Comparison of ENCODE assay signal across 22 cellular contexts in genomic region chr1:169968174-169968573, GRCh38.
DNase-seq lines count a peak whose midpoint lies in the region; ATAC-seq, FAIRE-seq and TF ChIP-seq lines count a peak whose summit lies in the region.
"Had no signal": no experiment of that assay in that cellular context is flagged by ENCODE, and none has a peak within 500 bp of the region (broad histone marks: within the 10 kb centered on the region; RNA-seq: fewer than 3 reads in every experiment).

No MANE protein-coding gene starts in this region.

- H3K9me1 ChIP-seq in keratinocyte (ENCODE audit: control insufficient read depth, extremely low read depth, insufficient read depth, low read length): no peaks in the 10 kb centered on the region

- no peak overlapping the region for H2AFZ ChIP-seq in SK-N-SH (ENCODE audit: low read depth)
- H2AFZ ChIP-seq in keratinocyte (ENCODE audit: control insufficient read depth, low read length): no peak overlapping the region
- H2AFZ ChIP-seq: GM23338 had no signal

- TF ChIP-seq CTCF in SK-N-SH (IDR thresholded peaks at IDR 0.05) (no peak), keratinocyte (optimal IDR thresholded peaks at IDR 0.05 in 1 of 3, IDR thresholded peaks at IDR 0.05 in 1 of 3, conservative IDR thresholded peaks at IDR 0.05 in 1 of 3; ENCODE audit: extremely low read depth in 1 of 3, insufficient read depth in 2 of 3, low read length in 3 of 3) (no peak), mesothelial cell of epicardium (IDR thresholded peaks at IDR 0.05; ENCODE audit: unreplicated experiment) (no peak), Peyer's patch (IDR thresholded peaks at IDR 0.05) (no peak)

- peak overlapping the region; percentile 68 for H3K27ac Mint-ChIP-seq in mesothelial cell of epicardium
- H3K27ac Mint-ChIP-seq: B cell; CD4-positive, CD25-positive, alpha-beta regulatory T cell; CD8-positive, alpha-beta T cell; H9 had no signal

- FAIRE-seq in keratinocyte (lab: Jason Lieb, UNC): peak; percentile 13
- FAIRE-seq: GM12891, GM19239 had no signal

- TF ChIP-seq EP300 in SK-N-SH (IDR thresholded peaks at IDR 0.05; ENCODE audit: borderline replicate concordance in 1 of 2, low read depth in 1 of 2, low read length in 1 of 2): peak in 1 of 2 experiments; percentile 86; a peak in 2 of 4 replicates

- no peak overlapping the region for H3K9ac ChIP-seq in SK-N-SH
- no peak overlapping the region for H3K9ac ChIP-seq in keratinocyte (ENCODE audit: control insufficient read depth, extremely low read depth, insufficient read depth, low read length)
- H3K9ac ChIP-seq: BLaER1 had no signal

- no peaks in the 10 kb centered on the region for H3K9me3 ChIP-seq in SK-N-SH
- no peaks in the 10 kb centered on the region for H3K9me3 ChIP-seq in keratinocyte (ENCODE audit: control insufficient read depth, low read depth, low read length)
- H3K9me3 ChIP-seq in Peyer's patch: no peaks in the 10 kb centered on the region
- H3K9me3 ChIP-seq: BLaER1, Caco-2 had no signal

- CTCF ChIA-PET in SK-N-SH (lab: Yijun Ruan, JAX): interaction anchor here (0.8 to 1.7 kb wide), 4 partner anchors 10 to 39 kb away, joined by 3 to 4 read pairs (median 4); no protein-coding TSS in a partner anchor

- H3K27me3 ChIP-seq in SK-N-SH (ENCODE audit: insufficient read depth) (no peaks in the 10 kb centered on the region), keratinocyte (ENCODE audit: control insufficient read depth, extremely low read depth, insufficient read depth, low read length) (no peaks in the 10 kb centered on the region), Peyer's patch (no peaks in the 10 kb centered on the region)
- H3K27me3 ChIP-seq: BLaER1 had no signal

- peaks cover 2 to 4% of the 10 kb centered on the region in 2 experiments for H3K36me3 ChIP-seq in SK-N-SH (replicated peaks in 1 of 2; ENCODE audit: control insufficient read depth in 1 of 2, insufficient read depth in 2 of 2, low read length in 1 of 2)
- H3K36me3 ChIP-seq in keratinocyte (ENCODE audit: control insufficient read depth in 2 of 2, extremely low read depth in 1 of 2, insufficient read depth in 2 of 2, low read length in 2 of 2): no peaks in the 10 kb centered on the region
- H3K36me3 ChIP-seq in Peyer's patch: no peaks in the 10 kb centered on the region
- H3K36me3 ChIP-seq: BLaER1 had no signal

- TF ChIP-seq POLR2A in Peyer's patch (IDR thresholded peaks at IDR 0.05): no peak

- no peaks in the 10 kb centered on the region; a peak in 1 of 4 replicates for H3K4me1 ChIP-seq in SK-N-SH (ENCODE audit: control insufficient read depth in 1 of 2, insufficient read depth in 2 of 2, low read depth in 1 of 2, low read length in 1 of 2)
- H3K4me1 ChIP-seq in keratinocyte (ENCODE audit: control insufficient read depth, extremely low read depth, insufficient read depth, low read length): no peaks in the 10 kb centered on the region
- H3K4me1 ChIP-seq in Peyer's patch: no peaks in the 10 kb centered on the region
- H3K4me1 ChIP-seq: BLaER1, Caco-2 had no signal

- H3K79me2 ChIP-seq in SK-N-SH (ENCODE audit: insufficient read depth) (no peaks in the 10 kb centered on the region), keratinocyte (ENCODE audit: control insufficient read depth, insufficient read depth, low read length) (no peaks in the 10 kb centered on the region)

- H3K4me3 Mint-ChIP-seq in mesothelial cell of epicardium: no peak overlapping the region
- H3K4me3 Mint-ChIP-seq: B cell; CD4-positive, CD25-positive, alpha-beta regulatory T cell; CD8-positive, alpha-beta T cell; GM23338; H9 had no signal

- H3K4me1 Mint-ChIP-seq in mesothelial cell of epicardium: peaks cover 16% of the 10 kb centered on the region
- H3K4me1 Mint-ChIP-seq: B cell; CD4-positive, CD25-positive, alpha-beta regulatory T cell; GM23338; H9 had no signal

- H3K4me3 ChIP-seq in SK-N-SH (ENCODE audit: low read depth in 2 of 2, low read length in 1 of 2) (no peak overlapping the region), keratinocyte (ENCODE audit: control insufficient read depth in 2 of 3, extremely low read depth in 1 of 3, insufficient read depth in 2 of 3, low read depth in 1 of 3, low read length in 3 of 3) (no peak overlapping the region), Peyer's patch (no peak overlapping the region)
- H3K4me3 ChIP-seq: BLaER1, GM23338 had no signal

- H3K27ac ChIP-seq in SK-N-SH (ENCODE audit: low read depth in 2 of 2, low read length in 1 of 2) (no peak overlapping the region; a peak in 2 of 4 replicates), keratinocyte (ENCODE audit: control insufficient read depth, insufficient read depth, low read length) (no peak overlapping the region), Peyer's patch (no peak overlapping the region)
- H3K27ac ChIP-seq: 22Rv1, BLaER1, C4-2B had no signal

- no peak for DNase-seq in SK-N-SH
- no peak for DNase-seq in keratinocyte (ENCODE audit: low read depth, low spot score)
- no peak for DNase-seq in mesothelial cell of epicardium (ENCODE audit: low spot score in 2 of 2, unreplicated experiment in 2 of 2)
- no peak for DNase-seq in medulla oblongata (ENCODE audit: extremely low spot score)
- no peak for DNase-seq in Peyer's patch
- DNase-seq: Caco-2; CD4-positive, CD25-positive, alpha-beta regulatory T cell; CD8-positive, alpha-beta T cell; DMS 273 treated with DMSO at 0.1 percent for 48 hours; DMS53; DMS79 treated with DMSO at 0.1 percent for 48 hours; GF-D8; H9 had no signal

- peaks cover 3% of the 10 kb centered on the region for H3K9me3 Mint-ChIP-seq in mesothelial cell of epicardium
- H3K9me3 Mint-ChIP-seq: CD4-positive, CD25-positive, alpha-beta regulatory T cell; CD8-positive, alpha-beta T cell; GM23338; H9 had no signal

- ATAC-seq in SK-N-SH treated with all-trans-retinoic acid at 6 μM for 48 hours: no peak
- ATAC-seq: CD8-positive, alpha-beta T cell; GM23338; HCT116 had no signal

- no peaks in the 10 kb centered on the region for H3K9me2 ChIP-seq in SK-N-SH

- peaks cover 10% of the 10 kb centered on the region for H3K36me3 Mint-ChIP-seq in mesothelial cell of epicardium

- POLR2A ChIA-PET in SK-N-SH (lab: Yijun Ruan, JAX): interaction anchor here (0.5 kb wide), 1 partner anchor 30 kb away, joined by 4 read pairs; no protein-coding TSS in a partner anchor

- H4K20me1 ChIP-seq in SK-N-SH (ENCODE audit: insufficient read depth) (no peaks in the 10 kb centered on the region), keratinocyte (ENCODE audit: control insufficient read depth, extremely low read depth, insufficient read depth, low read length) (no peaks in the 10 kb centered on the region)
- H4K20me1 ChIP-seq: BLaER1 had no signal

- no peaks in the 10 kb centered on the region for H3F3A ChIP-seq in SK-N-SH (replicated peaks; ENCODE audit: insufficient read depth)

- dilution Hi-C loops in keratinocyte (cut with MboI; ENCODE audit: extremely low pct_ligation_motif_present, low sequenced_read_pairs): no loop called here

- H3K4me2 ChIP-seq in SK-N-SH: no peak overlapping the region
- H3K4me2 ChIP-seq in keratinocyte (ENCODE audit: control insufficient read depth, extremely low read depth, insufficient read depth, low read depth, low read length): no peak overlapping the region
- H3K4me2 ChIP-seq: BLaER1, GM23338 had no signal

- 70% methylated on average over 4 of the region's 4 CpGs for WGBS in SK-N-SH (ENCODE audit: low lambda C conversion rate)

- no peaks in the 10 kb centered on the region for H3K27me3 Mint-ChIP-seq in mesothelial cell of epicardium (ENCODE audit: low read depth)
- H3K27me3 Mint-ChIP-seq: B cell; CD4-positive, CD25-positive, alpha-beta regulatory T cell had no signal

- TF ChIP-seq RAD21 in SK-N-SH (IDR thresholded peaks at IDR 0.05; ENCODE audit: low read length): no peak

TF ChIP-seq in SK-N-SH, 30 proteins besides CTCF, POLR2A, EP300 and RAD21 (continues in another document):
- TF ChIP-seq GATA2 (CRISPR knock-in tag; IDR thresholded peaks at IDR 0.05) (peak; percentile 90), TEAD4 (IDR thresholded peaks at IDR 0.05; ENCODE audit: borderline replicate concordance, insufficient read depth) (no peak), CHD2 (IDR thresholded peaks at IDR 0.05; ENCODE audit: low read length, partially characterized antibody) (peak; percentile 34), MXI1 (IDR thresholded peaks at IDR 0.05; ENCODE audit: low read depth, low read length) (no peak), TCF12 (IDR thresholded peaks at IDR 0.05) (no peak), JUND (IDR thresholded peaks at IDR 0.05) (no peak), ELF1 (IDR thresholded peaks at IDR 0.05) (no peak), RCOR1 (IDR thresholded peaks at IDR 0.05; ENCODE audit: low read length) (peak; percentile 67; the same call in 1 of the 2 replicates), GABPA (IDR thresholded peaks at IDR 0.05; ENCODE audit: low read depth) (no peak), FOSL2 (IDR thresholded peaks at IDR 0.05; ENCODE audit: borderline replicate concordance, low read depth) (no peak), POLR2AphosphoS5 (IDR thresholded peaks at IDR 0.05; ENCODE audit: low read depth, low read length) (no peak), EZH2phosphoT487 (IDR thresholded peaks at IDR 0.05; ENCODE audit: borderline replicate concordance, low read depth) (no peak), YY1 (IDR thresholded peaks at IDR 0.05; ENCODE audit: low read depth) (no peak)

TF ChIP-seq in SK-N-SH treated with all-trans-retinoic acid at 6 μM for 48 hours, 23 proteins besides CTCF, POLR2A, EP300 and RAD21 (continues in another document):
- no peak for TF ChIP-seq ZFP3 (CRISPR knock-in tag; IDR thresholded peaks at IDR 0.05)
- no peak for TF ChIP-seq ZNF70 (CRISPR knock-in tag; IDR thresholded peaks at IDR 0.05)
- TF ChIP-seq GLIS3 (CRISPR knock-in tag; IDR thresholded peaks at IDR 0.05): no peak
- TF ChIP-seq TSHZ2 (CRISPR knock-in tag; IDR thresholded peaks at IDR 0.05): no peak
